In genomic region chr1:43887748-43888147, GRCh38 we compare ENCODE assay signal across 14 cellular contexts. TPM values are rescaled to one million over a fixed set of nuclear protein-coding genes. Genes with fewer than 3 reads are reported as not detected.
"Had no signal": no experiment of that assay in that cellular context is flagged by ENCODE, and none has a peak within 500 bp of the region (broad histone marks: within the 10 kb centered on the region; RNA-seq: fewer than 3 reads in every experiment).

No MANE protein-coding gene starts in this region.

- H3K9me3 ChIP-seq: uterus had no signal

- DNase-seq: activated CD4-positive, alpha-beta T cell treated with anti-CD3 and anti-CD28 coated beads, Interleukin-2, amount 50 U/mL, for 48 hours; activated CD4-positive, CD25-positive, alpha-beta regulatory T cell treated with anti-CD3 and anti-CD28 coated beads, Interleukin-2, amount 50 U/mL, for 72 hours; activated gamma-delta T cell; activated T-cell treated with anti-CD3 and anti-CD28 coated beads, Interleukin-2, amount 50 U/mL, for 48 hours; amygdala; brain microvascular endothelial cell; dermis blood vessel endothelial cell; hippocampal formation; kidney; stimulated activated CD4-positive, alpha-beta T cell treated with anti-CD3 and anti-CD28 coated beads, Interleukin-4, amount 100 ng/mL, for 1 hour; stimulated activated CD8-positive, alpha-beta memory T cell treated with anti-CD3 and anti-CD28 coated beads, Interleukin-4, amount 100 ng/mL, for 48 hours; uterus had no signal

- H3K4me1 ChIP-seq: uterus had no signal

- H3K27ac ChIP-seq: brain microvascular endothelial cell, uterus had no signal

- H3K27me3 ChIP-seq: brain microvascular endothelial cell, uterus had no signal

- H3K4me3 ChIP-seq: uterus had no signal

- H3K36me3 ChIP-seq: brain microvascular endothelial cell, uterus had no signal

RNA-seq across cellular contexts. Expression of gene ARTN, which starts 45.9 kb away (rescaled TPM):
- total RNA-seq: dermis blood vessel endothelial cell, osteoblast, pulmonary artery endothelial cell had no signal
